In genomic region chr4:141180991-141181760, GRCh38 we compare ENCODE assay signal across 20 cellular contexts. TPM values are rescaled to one million over a fixed set of nuclear protein-coding genes. Genes with fewer than 3 reads are reported as not detected.
DNase-seq lines count a peak whose midpoint lies in the region; ATAC-seq and TF ChIP-seq lines count a peak whose summit lies in the region.
"Had no signal": no experiment of that assay in that cellular context is flagged by ENCODE, and none has a peak within 500 bp of the region (broad histone marks: within the 10 kb centered on the region; RNA-seq: fewer than 3 reads in every experiment).

No MANE protein-coding gene starts in this region.

- no peaks in the 10 kb centered on the region for H3K9me2 ChIP-seq in MM.1S (replicated peaks; ENCODE audit: insufficient read depth, low read length)

- intact Hi-C loops in left cardiac atrium (cut with DNase I) = no loop called here

- no peaks in the 10 kb centered on the region for H3K9me3 ChIP-seq in MM.1S (replicated peaks; ENCODE audit: insufficient read depth, low read length)
- H3K9me3 ChIP-seq: esophagus squamous epithelium, MG63, sigmoid colon had no signal

- peak; percentile 94 for ATAC-seq in GM18861 (IDR thresholded peaks at IDR 0.05; ENCODE audit: unreplicated experiment)
- ATAC-seq in HG02981 (IDR thresholded peaks at IDR 0.05; ENCODE audit: unreplicated experiment) = peak; percentile 97
- no peak for ATAC-seq in left cardiac atrium
- ATAC-seq: GM12878, heart right ventricle had no signal

- H3F3A ChIP-seq in MM.1S (ENCODE audit: insufficient read depth, low read length) = no peaks in the 10 kb centered on the region

- H3K9ac ChIP-seq in MM.1S (ENCODE audit: low read length) = no peak overlapping the region

- H3K27me3 ChIP-seq in kidney epithelial cell (ENCODE audit: control insufficient read depth, insufficient read depth, low read length) (no peaks in the 10 kb centered on the region), MM.1S (replicated peaks; ENCODE audit: insufficient read depth, low read length) (no peaks in the 10 kb centered on the region)
- H3K27me3 ChIP-seq: esophagus squamous epithelium, heart right ventricle, MG63, sigmoid colon had no signal

- DNase-seq in LHCN-M2 (ENCODE audit: low read depth) (peak; percentile 42), kidney epithelial cell (ENCODE audit: low read depth) (peak; percentile 63), MM.1S (no peak), GM19238 (ENCODE audit: insufficient read length, low spot score) (no peak), RKO (ENCODE audit: low spot score) (no peak), left cardiac atrium (no peak)
- DNase-seq: activated CD4-positive, alpha-beta T cell treated with anti-CD3 and anti-CD28 coated beads, Interleukin-2, amount 50 U/mL, for 1 hour; activated naive CD8-positive, alpha-beta T cell treated with anti-CD3 and anti-CD28 coated beads, Interleukin-2, amount 10 ng/mL, durations not matched to agents 7 days and 5 days; activated T-cell treated with anti-CD3 and anti-CD28 coated beads, Interleukin-2, amount 50 U/mL, for 48 hours; esophagus squamous epithelium; heart right ventricle; MG63; NCI-H187; NCI-H526; sigmoid colon; stimulated activated CD4-positive, alpha-beta T cell treated with anti-CD3 and anti-CD28 coated beads, Interleukin-2, amount 100 ng/mL, for 48 hours had no signal

- no peak overlapping the region for H3K4me2 ChIP-seq in MM.1S (ENCODE audit: low read depth, low read length)

- no peaks in the 10 kb centered on the region for H3K79me2 ChIP-seq in MM.1S (ENCODE audit: low read length)

- H2AFZ ChIP-seq in MM.1S (ENCODE audit: low read length) = no peak overlapping the region

- H4K20me1 ChIP-seq in MM.1S (ENCODE audit: insufficient read depth, low read length) = no peaks in the 10 kb centered on the region

- H3K4me3 ChIP-seq in kidney epithelial cell (ENCODE audit: low read depth, low read length) (no peak overlapping the region), MM.1S (ENCODE audit: low read length) (no peak overlapping the region)
- H3K4me3 ChIP-seq: esophagus squamous epithelium, GM12878, heart right ventricle, MG63, sigmoid colon had no signal

- no peaks in the 10 kb centered on the region for H3K4me1 ChIP-seq in MM.1S (ENCODE audit: low read length)
- H3K4me1 ChIP-seq: esophagus squamous epithelium, heart right ventricle, sigmoid colon had no signal

- H3K27ac ChIP-seq in MM.1S (ENCODE audit: low read length) = no peak overlapping the region
- H3K27ac ChIP-seq: esophagus squamous epithelium, heart right ventricle, sigmoid colon had no signal

- H3K36me3 ChIP-seq in kidney epithelial cell (ENCODE audit: control insufficient read depth, insufficient read depth, low read length) (no peaks in the 10 kb centered on the region), MM.1S (replicated peaks; ENCODE audit: insufficient read depth, low read length) (no peaks in the 10 kb centered on the region)
- H3K36me3 ChIP-seq: esophagus squamous epithelium, heart right ventricle, MG63, sigmoid colon had no signal

- no peak for TF ChIP-seq CTCF in kidney epithelial cell (IDR thresholded peaks at IDR 0.05; ENCODE audit: insufficient read depth, low read length, poor library complexity, severe bottlenecking)
- TF ChIP-seq CTCF in MM.1S (IDR thresholded peaks at IDR 0.05; ENCODE audit: low read length) = no peak

RNA-seq across cellular contexts. Expression of gene ZNF330, which starts 39.5 kb away (rescaled TPM):
- total RNA-seq in LHCN-M2 (2014; rRNA removed) (26.2 and 30.0 TPM in 2 replicates), kidney epithelial cell (16.4 and 21.5 TPM in 2 replicates), left cardiac atrium (10 to 100 TPM; 76.0 to 99.0 TPM)
- 27.8 TPM for polyA plus RNA-seq in LHCN-M2 (2012)

RNA-seq across cellular contexts. Expression of gene RNF150, which starts 47.9 kb away (rescaled TPM):
- 0.29 and 0.45 TPM in 2 replicates for total RNA-seq in LHCN-M2 (2014; rRNA removed)
- 3.2 TPM for polyA plus RNA-seq in LHCN-M2 (2012)
- total RNA-seq in kidney epithelial cell = 3.2 and 5.4 TPM in 2 replicates
- total RNA-seq in left cardiac atrium = 10 to 100 TPM; 38.4 to 40.0 TPM
- total RNA-seq: activated naive CD8-positive, alpha-beta T cell treated with anti-CD3 and anti-CD28 coated beads, Interleukin-2, amount 10 ng/mL, durations not matched to agents 7 days and 5 days; OCI-LY7 had no signal

Comparison
In these comparisons a context has a peak if more than half of its experiments do, and no peak if none do; other contexts are left out.
1. ATAC-seq: peak in GM18861 (single experiment) and HG02981 (single experiment); none in left cardiac atrium (0 of 2).
2. DNase-seq: peak in LHCN-M2 (single experiment) and kidney epithelial cell (single experiment); none in MM.1S (single experiment), GM19238 (single experiment), RKO (single experiment) and left cardiac atrium (single experiment).